In genomic region chr4:89293299-89293698, GRCh38 we compare ENCODE assay signal across 17 cellular contexts. TPM values are rescaled to one million over a fixed set of nuclear protein-coding genes. Genes with fewer than 3 reads are reported as not detected.
DNase-seq lines count a peak whose midpoint lies in the region; ATAC-seq and TF ChIP-seq lines count a peak whose summit lies in the region.
"Had no signal": no experiment of that assay in that cellular context is flagged by ENCODE, and none has a peak within 500 bp of the region (broad histone marks: within the 10 kb centered on the region; RNA-seq: fewer than 3 reads in every experiment).

No MANE protein-coding gene starts in this region.

- H3K36me3 ChIP-seq in heart left ventricle: no peaks in the 10 kb centered on the region
- H3K36me3 ChIP-seq in thymus (ENCODE audit: control insufficient read depth, insufficient read depth): no peaks in the 10 kb centered on the region
- H3K36me3 ChIP-seq: uterus had no signal

- TF ChIP-seq POLR2A in heart left ventricle (IDR thresholded peaks at IDR 0.05): no peak

- H3K36me3 Mint-ChIP-seq in T-helper 17 cell (ENCODE audit: low read depth) (peaks cover 5% of the 10 kb centered on the region), glutamatergic neuron (ENCODE audit: unreplicated experiment) (peaks cover 5% of the 10 kb centered on the region)

- H3K27ac ChIP-seq in heart left ventricle (peak overlapping the region in 9 of 12 donors; percentile 2 to 92 (median 40)), thymus (ENCODE audit: low read depth) (peak overlapping the region; percentile 36)
- H3K27ac ChIP-seq: uterus had no signal

- ATAC-seq in heart left ventricle (peak in 2 of 4 donors; percentile 7 to 8), left ventricle myocardium superior (no peak), T-helper 17 cell (no peak), GM18909 (IDR thresholded peaks at IDR 0.05; ENCODE audit: poor library complexity, unreplicated experiment) (no peak)
- ATAC-seq: esophagus mucosa; stimulated activated naive B cell treated with anti-CD40 and anti-IgM and Interleukin-4, amounts not matched to agents 10 μg/mL and 1 μg/mL and 100 μg/mL, for 72 hours; WTC11 had no signal

- H3K4me1 ChIP-seq in heart left ventricle (peaks cover 3 to 98% (median 35%) of the 10 kb centered on the region in 12 donors), thymus (ENCODE audit: control insufficient read depth, insufficient read depth, low read length) (peaks cover 11% of the 10 kb centered on the region)
- H3K4me1 ChIP-seq: uterus had no signal

- H3K27me3 Mint-ChIP-seq in T-helper 17 cell (no peaks in the 10 kb centered on the region), glutamatergic neuron (ENCODE audit: unreplicated experiment) (peaks cover 4% of the 10 kb centered on the region)
- H3K27me3 Mint-ChIP-seq: dendritic cell treated with granulocyte-macrophage colony-stimulating factor and Interleukin-4, amounts not matched to agents 40 ng/mL and 50 ng/mL, for 4 days had no signal

- TF ChIP-seq CTCF in heart left ventricle (IDR thresholded peaks at IDR 0.05) (no peak), glutamatergic neuron (IDR thresholded peaks at IDR 0.05; ENCODE audit: partially characterized antibody, unreplicated experiment) (no peak)

- DNase-seq in heart left ventricle (no peak), left ventricle myocardium superior (no peak), T-helper 17 cell (no peak), glutamatergic neuron (no peak), DMS53 treated with DMSO at 0.1 percent for 48 hours (lab: John Stamatoyannopoulos, UW; ENCODE audit: unreplicated experiment) (no peak)
- DNase-seq in stimulated activated naive CD4-positive, alpha-beta T cell (lab: John Stamatoyannopoulos, UW): no peak
- DNase-seq: IMR-90; stimulated activated naive B cell treated with anti-CD40 and anti-IgM and Interleukin-4, amounts not matched to agents 10 μg/mL and 1 μg/mL and 100 μg/mL, for 72 hours; uterus had no signal

- H3K4me3 Mint-ChIP-seq in T-helper 17 cell: peak overlapping the region; percentile 78
- H3K4me3 Mint-ChIP-seq in glutamatergic neuron (ENCODE audit: unreplicated experiment): no peak overlapping the region
- H3K4me3 Mint-ChIP-seq: dendritic cell treated with granulocyte-macrophage colony-stimulating factor and Interleukin-4, amounts not matched to agents 40 ng/mL and 50 ng/mL, for 4 days; stimulated activated naive B cell treated with anti-CD40 and anti-IgM and Interleukin-4, amounts not matched to agents 10 μg/mL and 1 μg/mL and 100 μg/mL, for 72 hours; WTC11 had no signal

- H3K4me1 Mint-ChIP-seq in T-helper 17 cell (peaks cover 72% of the 10 kb centered on the region), glutamatergic neuron (ENCODE audit: low read depth, unreplicated experiment) (peaks cover 73% of the 10 kb centered on the region)

- intact Hi-C loops in heart left ventricle (cut with DNase I) (loop anchor here in 3 of 10 donors (5.0 to 10.0 kb wide), 2 partner anchors 36 to 122 kb away; no protein-coding TSS in a partner anchor), left ventricle myocardium superior (cut with micrococcal nuclease) (no loop called here)

- no peak overlapping the region for H3K4me3 ChIP-seq in heart left ventricle
- no peak overlapping the region for H3K4me3 ChIP-seq in thymus (ENCODE audit: low read length)
- H3K4me3 ChIP-seq: smooth muscle cell, uterus had no signal

- no peak overlapping the region for H3K27ac Mint-ChIP-seq in T-helper 17 cell
- H3K27ac Mint-ChIP-seq in glutamatergic neuron (ENCODE audit: unreplicated experiment): peak overlapping the region; percentile 71
- H3K27ac Mint-ChIP-seq: dendritic cell treated with granulocyte-macrophage colony-stimulating factor and Interleukin-4, amounts not matched to agents 40 ng/mL and 50 ng/mL, for 4 days; stimulated activated naive B cell treated with anti-CD40 and anti-IgM and Interleukin-4, amounts not matched to agents 10 μg/mL and 1 μg/mL and 100 μg/mL, for 72 hours; WTC11 had no signal

- peaks cover 11% of the 10 kb centered on the region for H3K9me3 Mint-ChIP-seq in glutamatergic neuron (ENCODE audit: unreplicated experiment)
- H3K9me3 Mint-ChIP-seq: dendritic cell treated with granulocyte-macrophage colony-stimulating factor and Interleukin-4, amounts not matched to agents 40 ng/mL and 50 ng/mL, for 4 days had no signal

- H3K27me3 ChIP-seq in heart left ventricle (no peaks in the 10 kb centered on the region), thymus (ENCODE audit: control insufficient read depth, insufficient read depth) (no peaks in the 10 kb centered on the region)
- H3K27me3 ChIP-seq: uterus had no signal

- WGBS in heart left ventricle, 4 donors: 51 to 63% (median 57%) methylated on average over 4 of the region's 4 CpGs
- WGBS in thymus: 91% methylated on average over 4 of the region's 4 CpGs

- H3K9me3 ChIP-seq in heart left ventricle: peaks cover 0 to 7% (median 0%) of the 10 kb centered on the region in 12 donors
- H3K9me3 ChIP-seq in T-helper 17 cell (ENCODE audit: control insufficient read depth, low read length, poor library complexity, severe bottlenecking): no peaks in the 10 kb centered on the region
- no peaks in the 10 kb centered on the region for H3K9me3 ChIP-seq in thymus (ENCODE audit: control insufficient read depth)
- H3K9me3 ChIP-seq: uterus had no signal

RNA-seq across cellular contexts. Expression of gene GPRIN3, which starts 14.3 kb away (rescaled TPM):
- total RNA-seq in heart left ventricle (10 to 100 TPM in 7 of 9 donors, 1 to 10 TPM in 2; 6.3 to 16.5 (median 13.8) TPM), left ventricle myocardium superior (7.4 TPM), T-helper 17 cell (10 to 100 TPM; 88.5 to 89.7 TPM), glutamatergic neuron (ENCODE audit: unreplicated experiment) (94.3 TPM)
- polyA plus RNA-seq in heart left ventricle (1 to 10 TPM; 2.4 to 4.4 TPM), thymus (2.6 TPM)
- total RNA-seq: osteocyte had no signal
- polyA plus RNA-seq: IMR-90, keratinocyte had no signal
